ENCODE assay signal across 8 cellular contexts in genomic region chr3:188154758-188155574, GRCh38. TPM values are rescaled to one million over a fixed set of nuclear protein-coding genes. Genes with fewer than 3 reads are reported as not detected.
DNase-seq lines count a peak whose midpoint lies in the region; ATAC-seq and TF ChIP-seq lines count a peak whose summit lies in the region.

No MANE protein-coding gene starts in this region.

- ATAC-seq in naive thymus-derived CD8-positive, alpha-beta T cell: no peak
- no peak for ATAC-seq in HG02973 (IDR thresholded peaks at IDR 0.05; ENCODE audit: unreplicated experiment)

- H3K4me3 Mint-ChIP-seq in naive thymus-derived CD8-positive, alpha-beta T cell: peak overlapping the region; percentile 82 to 93 (median 86)

- H3K4me1 ChIP-seq in duodenal mucosa (ENCODE audit: control insufficient read depth in 1 of 2, insufficient read depth in 2 of 2, low read length in 2 of 2): peaks cover 51 to 68% of the 10 kb centered on the region in 2 donors

- H3K27ac ChIP-seq in KOPT-K1 (ENCODE audit: low read depth, low read length, poor library complexity, severe bottlenecking) (peak overlapping the region; percentile 94), duodenal mucosa (ENCODE audit: low read depth, low read length) (peak overlapping the region; percentile 91)

- no peak for TF ChIP-seq CTCF in BJ (IDR thresholded peaks at IDR 0.05; ENCODE audit: insufficient read depth, low read depth, low read length)

- no peaks in the 10 kb centered on the region for H3K27me3 Mint-ChIP-seq in naive thymus-derived CD8-positive, alpha-beta T cell

- H3K9ac ChIP-seq in duodenal mucosa (ENCODE audit: low read depth in 1 of 2, low read length in 2 of 2): peak overlapping the region; percentile 79 to 82

- DNase-seq in BJ (ENCODE audit: low read depth): no peak
- no peak for DNase-seq in naive thymus-derived CD8-positive, alpha-beta T cell
- DNase-seq in SW480 (ENCODE audit: low spot score): no peak
- DNase-seq in stimulated activated CD4-positive, alpha-beta T cell treated with anti-CD3 and anti-CD28 coated beads, Interleukin-4, amount 100 ng/mL, for 24 hours: no peak
- no peak for DNase-seq in activated gamma-delta T cell (lab: John Stamatoyannopoulos, UW)

- H3K4me3 ChIP-seq in BJ (ENCODE audit: low read depth, low read length) (peak overlapping the region; percentile 79), duodenal mucosa (ENCODE audit: low read depth in 1 of 2, low read length in 2 of 2) (peak overlapping the region; percentile 75 to 79)

- H3K9me3 Mint-ChIP-seq in naive thymus-derived CD8-positive, alpha-beta T cell: no peaks in the 10 kb centered on the region

- CTCF ChIA-PET in BJ (lab: Yijun Ruan, JAX): interaction anchor here (0.9 to 1.9 kb wide), 6 partner anchors 12 to 414 kb away, joined by 3 to 7 read pairs (median 3); no protein-coding TSS in a partner anchor

- peaks cover 33 to 61% (median 56%) of the 10 kb centered on the region in 4 donors for H3K4me1 Mint-ChIP-seq in naive thymus-derived CD8-positive, alpha-beta T cell

- H3K27ac Mint-ChIP-seq in naive thymus-derived CD8-positive, alpha-beta T cell: peak overlapping the region; percentile 87 to 92 (median 90)

- H3K27me3 ChIP-seq in BJ (ENCODE audit: control insufficient read depth, insufficient read depth, low read length) (no peaks in the 10 kb centered on the region), duodenal mucosa (ENCODE audit: control insufficient read depth in 1 of 2, insufficient read depth in 2 of 2, low read length in 2 of 2) (no peaks in the 10 kb centered on the region)

- H3K9me3 ChIP-seq in KOPT-K1 (ENCODE audit: insufficient read depth, low read length, poor library complexity, severe bottlenecking) (no peaks in the 10 kb centered on the region), duodenal mucosa (ENCODE audit: control insufficient read depth in 1 of 2, low read length in 2 of 2) (no peaks in the 10 kb centered on the region)

- POLR2A ChIA-PET in BJ (lab: Charles Lee): interaction anchor here (0.6 to 0.7 kb wide), 2 partner anchors 112 to 799 kb away, joined by 3 to 4 read pairs; no protein-coding TSS in a partner anchor
- POLR2A ChIA-PET in naive thymus-derived CD8-positive, alpha-beta T cell (lab: Charles Lee): interaction anchor here (1.0 kb wide), 1 partner anchor 409 kb away, joined by 3 read pairs; no protein-coding TSS in a partner anchor

- no peaks in the 10 kb centered on the region for H3K36me3 ChIP-seq in BJ (ENCODE audit: control insufficient read depth, insufficient read depth, low read length)
- no peaks in the 10 kb centered on the region for H3K36me3 ChIP-seq in KOPT-K1 (ENCODE audit: insufficient read depth, low read length)
- H3K36me3 ChIP-seq in duodenal mucosa (ENCODE audit: control insufficient read depth in 1 of 2, insufficient read depth in 2 of 2, low read length in 2 of 2): no peaks in the 10 kb centered on the region

- H3K36me3 Mint-ChIP-seq in naive thymus-derived CD8-positive, alpha-beta T cell: no peaks in the 10 kb centered on the region

RNA-seq across cellular contexts. Expression of gene LPP, which starts 1.0 kb away (rescaled TPM):
- 33.3 and 60.0 TPM in 2 replicates for polyA plus RNA-seq in BJ (2011; rRNA removed)
- polyA minus RNA-seq in BJ (2011; rRNA and poly(A)+ RNA removed): 312 and 333 TPM in 2 replicates
- total RNA-seq in naive thymus-derived CD8-positive, alpha-beta T cell: 10 to 100 TPM in 1 of 2 experiments, 1 to 10 TPM in 1; 7.7 to 10.3 TPM
- polyA plus RNA-seq in naive thymus-derived CD8-positive, alpha-beta T cell: 10 to 100 TPM in 1 of 3 donors, 1 to 10 TPM in 2; 4.9 to 12.5 (median 7.1) TPM
